Comparison of ENCODE assay signal across 10 cellular contexts in the genomic region with DNA sequence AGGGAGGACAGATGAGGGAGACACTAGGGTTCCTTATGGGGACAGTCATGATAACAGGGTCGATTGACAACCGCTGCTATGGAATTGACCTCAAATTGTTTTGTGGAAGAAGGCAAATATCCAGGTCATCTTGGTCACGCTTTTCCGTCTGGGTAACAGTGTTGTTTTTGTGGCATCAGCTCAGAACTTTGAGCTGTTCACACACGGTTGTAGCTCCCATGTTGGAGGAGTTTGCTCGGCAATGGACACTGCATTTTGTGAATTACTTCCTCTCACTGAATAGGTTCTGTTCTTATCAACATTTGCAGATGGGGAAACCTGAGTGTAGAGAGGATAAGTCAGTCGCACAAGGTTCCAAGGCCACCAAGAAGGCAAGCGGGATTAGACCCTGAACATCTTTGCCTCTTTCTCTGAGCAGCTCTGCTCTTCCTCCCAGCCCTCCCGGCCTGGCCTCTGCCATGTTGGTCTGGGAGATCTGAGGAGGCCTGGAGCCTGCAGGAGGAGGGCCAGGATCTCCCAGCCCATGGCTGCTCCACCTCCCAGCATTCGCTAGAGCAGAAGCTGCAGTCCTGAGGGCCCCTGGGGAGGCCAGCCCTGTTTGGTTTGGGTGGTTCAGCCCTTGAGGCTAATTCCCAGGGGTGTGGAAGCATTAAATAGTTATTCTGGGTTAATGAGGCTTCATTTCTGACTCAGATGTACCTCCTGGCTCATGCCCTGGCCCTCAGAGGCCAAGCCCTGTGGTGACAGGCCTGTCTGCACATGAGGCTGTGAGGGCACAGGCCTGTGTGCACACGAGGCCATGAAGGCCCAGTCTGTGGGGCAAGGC.
A peak's percentile ranks its signal among the peaks of the same experiment; 100 is the strongest.
DNase-seq lines count a peak whose midpoint lies in the region; ATAC-seq, FAIRE-seq and TF ChIP-seq lines count a peak whose summit lies in the region.
"Had no signal": no experiment of that assay in that cellular context is flagged by ENCODE, and none has a peak within 500 bp of the region (broad histone marks: within the 10 kb centered on the region; RNA-seq: fewer than 3 reads in every experiment).

No MANE protein-coding gene starts in this region.

- peak overlapping the region; percentile 84 for H3K27ac ChIP-seq in RWPE1

- no peak for DNase-seq in activated CD4-positive, alpha-beta T cell treated with anti-CD3 and anti-CD28 coated beads, Interleukin-2, amount 10 ng/mL, durations not matched to agents 24 days and 14 days
- no peak for DNase-seq in activated CD4-positive, alpha-beta T cell treated with anti-CD3 and anti-CD28 coated beads for 1 hour
- peak; percentile 60 for DNase-seq in RWPE1 (ENCODE audit: low spot score)
- no peak for DNase-seq in type B pancreatic cell (ENCODE audit: extremely low spot score, unreplicated experiment)
- DNase-seq in natural killer cell treated with Interleukin-12 subunit alpha and Interleukin-12 subunit beta and Interleukin-15 and Interleukin-18, amount 100 ng/mL, for 72 hours (ENCODE audit: low spot score): no peak
- no peak for DNase-seq in RCC 7860 (ENCODE audit: low spot score)
- no peak for DNase-seq in SIG-M5 (lab: John Stamatoyannopoulos, UW)
- DNase-seq: AML-193, islet precursor cell had no signal

- peaks cover 5% of the 10 kb centered on the region for H3K36me3 Mint-ChIP-seq in activated CD4-positive, alpha-beta T cell treated with anti-CD3 and anti-CD28 coated beads, Interleukin-2, amount 10 ng/mL, durations not matched to agents 24 days and 14 days (ENCODE audit: low read depth)
- H3K36me3 Mint-ChIP-seq in type B pancreatic cell: no peaks in the 10 kb centered on the region
- H3K36me3 Mint-ChIP-seq in natural killer cell treated with Interleukin-12 subunit alpha and Interleukin-12 subunit beta and Interleukin-15 and Interleukin-18, amount 100 ng/mL, for 72 hours: no peaks in the 10 kb centered on the region

- H3K27me3 Mint-ChIP-seq in activated CD4-positive, alpha-beta T cell treated with anti-CD3 and anti-CD28 coated beads, Interleukin-2, amount 10 ng/mL, durations not matched to agents 24 days and 14 days: no peaks in the 10 kb centered on the region
- H3K27me3 Mint-ChIP-seq in type B pancreatic cell: no peaks in the 10 kb centered on the region
- H3K27me3 Mint-ChIP-seq in natural killer cell treated with Interleukin-12 subunit alpha and Interleukin-12 subunit beta and Interleukin-15 and Interleukin-18, amount 100 ng/mL, for 72 hours: no peaks in the 10 kb centered on the region

- no peaks in the 10 kb centered on the region for H3K9me3 ChIP-seq in iPS-15b (ENCODE audit: control insufficient read depth, insufficient read depth, low read length)

- H3K4me3 Mint-ChIP-seq in activated CD4-positive, alpha-beta T cell treated with anti-CD3 and anti-CD28 coated beads, Interleukin-2, amount 10 ng/mL, durations not matched to agents 24 days and 14 days: no peak overlapping the region
- no peak overlapping the region for H3K4me3 Mint-ChIP-seq in type B pancreatic cell
- no peak overlapping the region for H3K4me3 Mint-ChIP-seq in natural killer cell treated with Interleukin-12 subunit alpha and Interleukin-12 subunit beta and Interleukin-15 and Interleukin-18, amount 100 ng/mL, for 72 hours

- H3K36me3 ChIP-seq in iPS-15b (ENCODE audit: control insufficient read depth, insufficient read depth, low read length): peaks cover 7% of the 10 kb centered on the region

- no peaks in the 10 kb centered on the region for H3K4me1 ChIP-seq in iPS-15b (ENCODE audit: control insufficient read depth, insufficient read depth, low read length)

- peak overlapping the region; percentile 40 for H3K27ac Mint-ChIP-seq in activated CD4-positive, alpha-beta T cell treated with anti-CD3 and anti-CD28 coated beads, Interleukin-2, amount 10 ng/mL, durations not matched to agents 24 days and 14 days
- peak overlapping the region; percentile 77 for H3K27ac Mint-ChIP-seq in type B pancreatic cell
- H3K27ac Mint-ChIP-seq in natural killer cell treated with Interleukin-12 subunit alpha and Interleukin-12 subunit beta and Interleukin-15 and Interleukin-18, amount 100 ng/mL, for 72 hours: peak overlapping the region in 1 of 2 donors; percentile 10

- H3K9me3 Mint-ChIP-seq in activated CD4-positive, alpha-beta T cell treated with anti-CD3 and anti-CD28 coated beads, Interleukin-2, amount 10 ng/mL, durations not matched to agents 24 days and 14 days: no peaks in the 10 kb centered on the region
- H3K9me3 Mint-ChIP-seq in type B pancreatic cell: no peaks in the 10 kb centered on the region
- no peaks in the 10 kb centered on the region for H3K9me3 Mint-ChIP-seq in natural killer cell treated with Interleukin-12 subunit alpha and Interleukin-12 subunit beta and Interleukin-15 and Interleukin-18, amount 100 ng/mL, for 72 hours

- no peak for FAIRE-seq in RCC 7860 (lab: Jason Lieb, UNC)

- peak overlapping the region; percentile 12 for H3K9ac ChIP-seq in iPS-15b (ENCODE audit: low read depth, low read length)

- intact Hi-C loops in activated CD4-positive, alpha-beta T cell treated with anti-CD3 and anti-CD28 coated beads, Interleukin-2, amount 10 ng/mL, durations not matched to agents 24 days and 14 days (cut with micrococcal nuclease): loop anchor here (5.0 kb wide), 1 partner anchor 223 kb away; no protein-coding TSS in a partner anchor

- H3K27me3 ChIP-seq in iPS-15b (ENCODE audit: control insufficient read depth, insufficient read depth, low read length): no peaks in the 10 kb centered on the region

- no peak for ATAC-seq in natural killer cell treated with Interleukin-12 subunit alpha and Interleukin-12 subunit beta and Interleukin-15 and Interleukin-18, amount 100 ng/mL, for 72 hours

- POLR2A ChIA-PET in RWPE1 (lab: Yijun Ruan, JAX; ENCODE audit: low non-redundant PET): no interaction called here

- H3K4me1 Mint-ChIP-seq in activated CD4-positive, alpha-beta T cell treated with anti-CD3 and anti-CD28 coated beads, Interleukin-2, amount 10 ng/mL, durations not matched to agents 24 days and 14 days: peaks cover 34% of the 10 kb centered on the region
- peaks cover 38% of the 10 kb centered on the region for H3K4me1 Mint-ChIP-seq in type B pancreatic cell (ENCODE audit: unreplicated experiment)
- peaks cover 18 to 23% of the 10 kb centered on the region in 2 donors for H3K4me1 Mint-ChIP-seq in natural killer cell treated with Interleukin-12 subunit alpha and Interleukin-12 subunit beta and Interleukin-15 and Interleukin-18, amount 100 ng/mL, for 72 hours (ENCODE audit: low read depth in 2 of 2)

- TF ChIP-seq CTCF in RWPE1 (conservative IDR thresholded peaks at IDR 0.05; ENCODE audit: low read depth) (no peak), type B pancreatic cell (conservative IDR thresholded peaks at IDR 0.05) (no peak)

- CTCF ChIA-PET in RWPE1 (lab: Yijun Ruan, JAX): no interaction called here

- H3K4me3 ChIP-seq in iPS-15b (ENCODE audit: low read depth, low read length): no peak overlapping the region
